In genomic region chr12:109998241-109998903, GRCh38 we compare ENCODE assay signal across 8 cellular contexts. TPM values are rescaled to one million over a fixed set of nuclear protein-coding genes. Genes with fewer than 3 reads are reported as not detected.
DNase-seq lines count a peak whose midpoint lies in the region; ATAC-seq and TF ChIP-seq lines count a peak whose summit lies in the region.

No MANE protein-coding gene starts in this region.

- peak overlapping the region; percentile 88 for H3K4me3 ChIP-seq in SU-DHL-6 (ENCODE audit: insufficient read depth, low read length, poor library complexity, severe bottlenecking)

- H3K27me3 ChIP-seq in SU-DHL-6 (ENCODE audit: low read length) (no peaks in the 10 kb centered on the region), foreskin keratinocyte (no peaks in the 10 kb centered on the region)

- no peaks in the 10 kb centered on the region for H3K9me3 ChIP-seq in SU-DHL-6 (ENCODE audit: insufficient read depth, low read length)

- H3K4me1 ChIP-seq in foreskin keratinocyte, result peaks cover 30% of the 10 kb centered on the region

- peaks cover 66% of the 10 kb centered on the region for H3F3A ChIP-seq in SU-DHL-6 (ENCODE audit: insufficient read depth)

- peaks cover 52% of the 10 kb centered on the region for H3K4me1 Mint-ChIP-seq in stimulated activated effector memory CD8-positive, alpha-beta T cell treated with anti-CD3 and anti-CD28 coated beads, Interleukin-12 subunit alpha, Interleukin-12 subunit beta, amount 100 ng/mL, for 72 hours

- peak; percentile 6 for DNase-seq in DMS 273 (lab: John Stamatoyannopoulos, UW; ENCODE audit: unreplicated experiment)
- DNase-seq in DMS 273 treated with DMSO at 0.1 percent for 48 hours (lab: John Stamatoyannopoulos, UW), result no peak
- no peak for DNase-seq in foreskin keratinocyte
- no peak for DNase-seq in stimulated activated effector memory CD8-positive, alpha-beta T cell treated with anti-CD3 and anti-CD28 coated beads, Interleukin-12 subunit alpha, Interleukin-12 subunit beta, amount 100 ng/mL, for 72 hours (ENCODE audit: low spot score in 2 of 2)
- DNase-seq in stimulated activated CD4-positive, alpha-beta T cell treated with anti-CD3 and anti-CD28 coated beads, Interleukin-4, amount 100 ng/mL, for 1 hour, result no peak
- DNase-seq in NCI-H526 (lab: John Stamatoyannopoulos, UW), result no peak

- H3K9me3 Mint-ChIP-seq in stimulated activated effector memory CD8-positive, alpha-beta T cell treated with anti-CD3 and anti-CD28 coated beads, Interleukin-12 subunit alpha, Interleukin-12 subunit beta, amount 100 ng/mL, for 72 hours, result no peaks in the 10 kb centered on the region

- H3K4me2 ChIP-seq in SU-DHL-6 (ENCODE audit: low read depth, low read length, poor library complexity, severe bottlenecking), result peak overlapping the region; percentile 92

- 0 out of 2 replicates have a peak, but pooled peaks cover 5% of the 10 kb centered on the region for H4K20me1 ChIP-seq in SU-DHL-6 (ENCODE audit: low read depth, low read length)

- ATAC-seq in foreskin keratinocyte (no peak), HG03565 (IDR thresholded peaks at IDR 0.05; ENCODE audit: unreplicated experiment) (no peak)
- ATAC-seq in stimulated activated effector memory CD8-positive, alpha-beta T cell treated with anti-CD3 and anti-CD28 coated beads, Interleukin-12 subunit alpha, Interleukin-12 subunit beta, amount 100 ng/mL, for 72 hours, result no peak

- peak overlapping the region; percentile 96 for H3K4me3 Mint-ChIP-seq in stimulated activated effector memory CD8-positive, alpha-beta T cell treated with anti-CD3 and anti-CD28 coated beads, Interleukin-12 subunit alpha, Interleukin-12 subunit beta, amount 100 ng/mL, for 72 hours

- peaks cover 67% of the 10 kb centered on the region for H3K79me2 ChIP-seq in SU-DHL-6 (ENCODE audit: insufficient read depth, low read length)

- H2AFZ ChIP-seq in SU-DHL-6 (ENCODE audit: low read depth, low read length, severe bottlenecking), result peak overlapping the region; percentile 39

- H3K36me3 Mint-ChIP-seq in stimulated activated effector memory CD8-positive, alpha-beta T cell treated with anti-CD3 and anti-CD28 coated beads, Interleukin-12 subunit alpha, Interleukin-12 subunit beta, amount 100 ng/mL, for 72 hours, result peaks cover 12% of the 10 kb centered on the region

- peak overlapping the region; percentile 99 for H3K27ac Mint-ChIP-seq in stimulated activated effector memory CD8-positive, alpha-beta T cell treated with anti-CD3 and anti-CD28 coated beads, Interleukin-12 subunit alpha, Interleukin-12 subunit beta, amount 100 ng/mL, for 72 hours

- H3K27ac ChIP-seq in SU-DHL-6 (ENCODE audit: low read depth, low read length) (peak overlapping the region; percentile 97), foreskin keratinocyte (peak overlapping the region; percentile 96)

- no peaks in the 10 kb centered on the region for H3K9me2 ChIP-seq in SU-DHL-6 (replicated peaks; ENCODE audit: insufficient read depth, low read length)

- no peak for TF ChIP-seq CTCF in SU-DHL-6 (IDR thresholded peaks at IDR 0.05; ENCODE audit: insufficient read depth, low read length, poor library complexity, severe bottlenecking)
- TF ChIP-seq CTCF in foreskin keratinocyte (conservative IDR thresholded peaks at IDR 0.05), result no peak

- H3K36me3 ChIP-seq in SU-DHL-6 (ENCODE audit: low read length), result 0 out of 2 replicates have a peak, but pooled peaks cover 10% of the 10 kb centered on the region

- H3K9ac ChIP-seq in SU-DHL-6 (ENCODE audit: low read length), result peak overlapping the region; percentile 88

RNA-seq across cellular contexts. Expression of gene ANKRD13A, which starts 0.9 kb away (rescaled TPM):
- total RNA-seq in foreskin keratinocyte, result 76.2 and 76.5 TPM in 2 replicates
- polyA plus RNA-seq in foreskin keratinocyte, result 23.2 and 29.2 TPM in 2 replicates

RNA-seq across cellular contexts. Expression of gene GIT2, which starts 2.2 kb away (rescaled TPM):
- total RNA-seq in foreskin keratinocyte, result 28.7 and 33.1 TPM in 2 replicates
- polyA plus RNA-seq in foreskin keratinocyte, result 9.4 and 9.5 TPM in 2 replicates

RNA-seq across cellular contexts. Expression of gene C12orf76, which starts 50.0 kb away (rescaled TPM):
- 3.4 and 4.0 TPM in 2 replicates for total RNA-seq in foreskin keratinocyte
- polyA plus RNA-seq in foreskin keratinocyte, result 3.1 and 3.7 TPM in 2 replicates
